ENCODE assay signal across 1 cellular context in genomic region chr2:231780123-231780908, GRCh38.
TF ChIP-seq lines count a peak whose summit lies in the region.

No MANE protein-coding gene starts in this region.

TF ChIP-seq in HepG2, 621 proteins besides CTCF, POLR2A, EP300 and RAD21 (continued from another document and continues in another):
- TF ChIP-seq ZNF230 (CRISPR knock-in tag; IDR thresholded peaks at IDR 0.05) (no peak), SAP130 (CRISPR knock-in tag; IDR thresholded peaks at IDR 0.05; ENCODE audit: low read depth) (peak; percentile 96), TARDBP (CRISPR knock-in tag; IDR thresholded peaks at IDR 0.05) (no peak), POLR2G (IDR thresholded peaks at IDR 0.05; ENCODE audit: low read depth, low read length) (no peak), ZNF775 (CRISPR knock-in tag; IDR thresholded peaks at IDR 0.05; ENCODE audit: borderline replicate concordance) (no peak), ZBTB8A (CRISPR knock-in tag; IDR thresholded peaks at IDR 0.05; ENCODE audit: borderline replicate concordance, low read depth) (no peak), ZBTB38 (CRISPR knock-in tag; IDR thresholded peaks at IDR 0.05) (peak; percentile 67; the same call in 1 of the 2 replicates), MIER2 (CRISPR knock-in tag; IDR thresholded peaks at IDR 0.05) (peak; percentile 98), EHMT2 (IDR thresholded peaks at IDR 0.05; ENCODE audit: borderline replicate concordance, low read depth, low read length) (0 out of 2 replicates have a peak, but pooled peaks have one; percentile 60), ZNF281 (CRISPR knock-in tag; IDR thresholded peaks at IDR 0.05; ENCODE audit: borderline replicate concordance) (peak; percentile 37; the same call in 1 of the 2 replicates), ZNF275 (CRISPR knock-in tag; IDR thresholded peaks at IDR 0.05; ENCODE audit: borderline replicate concordance) (no peak), ZNF577 (CRISPR knock-in tag; IDR thresholded peaks at IDR 0.05; ENCODE audit: borderline replicate concordance, low read depth) (no peak), RFXANK (CRISPR knock-in tag; IDR thresholded peaks at IDR 0.05) (no peak), CBX2 (IDR thresholded peaks at IDR 0.05; ENCODE audit: low read depth, low read length) (no peak), CBX2 (CRISPR knock-in tag; IDR thresholded peaks at IDR 0.05; ENCODE audit: low read depth) (no peak), ZFX (CRISPR knock-in tag; IDR thresholded peaks at IDR 0.05; ENCODE audit: low read depth) (no peak), ZEB1 (IDR thresholded peaks at IDR 0.05; ENCODE audit: insufficient replicate concordance, low read depth) (no peak), NFKB2 (CRISPR knock-in tag; IDR thresholded peaks at IDR 0.05; ENCODE audit: borderline replicate concordance) (peak; percentile 48; the same call in 1 of the 2 replicates), ZNF451 (CRISPR knock-in tag; IDR thresholded peaks at IDR 0.05) (no peak), SNAPC2 (CRISPR knock-in tag; IDR thresholded peaks at IDR 0.05) (no peak), ZUFSP (CRISPR knock-in tag; IDR thresholded peaks at IDR 0.05; ENCODE audit: borderline replicate concordance) (no peak), TFE3 (CRISPR knock-in tag; IDR thresholded peaks at IDR 0.05) (peak; percentile 51; the same call in 1 of the 2 replicates), TSC22D2 (CRISPR knock-in tag; IDR thresholded peaks at IDR 0.05; ENCODE audit: borderline replicate concordance) (peak; percentile 78; the same call in 1 of the 2 replicates), ZNF747 (CRISPR knock-in tag; IDR thresholded peaks at IDR 0.05; ENCODE audit: borderline replicate concordance) (0 out of 2 replicates have a peak, but pooled peaks have one; percentile 37), ZSCAN12 (CRISPR knock-in tag; IDR thresholded peaks at IDR 0.05) (no peak), HDAC6 (IDR thresholded peaks at IDR 0.05; ENCODE audit: low read depth, low read length) (no peak), AGO1 (IDR thresholded peaks at IDR 0.05; ENCODE audit: low read depth, low read length, poor library complexity, severe bottlenecking) (no peak), BHLHE40 (IDR thresholded peaks at IDR 0.05; ENCODE audit: low read length) (no peak), BCL6 (CRISPR knock-in tag; IDR thresholded peaks at IDR 0.05) (no peak; the same call in 1 of the 2 replicates), ZNF749 (CRISPR knock-in tag; IDR thresholded peaks at IDR 0.05; ENCODE audit: borderline replicate concordance) (0 out of 2 replicates have a peak, but pooled peaks have one; percentile 8), SMAD9 (CRISPR knock-in tag; IDR thresholded peaks at IDR 0.05) (0 out of 2 replicates have a peak, but pooled peaks have one; percentile 64), NCOA5 (CRISPR knock-in tag; IDR thresholded peaks at IDR 0.05) (no peak), ZNF446 (CRISPR knock-in tag; IDR thresholded peaks at IDR 0.05) (0 out of 2 replicates have a peak, but pooled peaks have one; percentile 29)
- TF ChIP-seq, protein P1, sequence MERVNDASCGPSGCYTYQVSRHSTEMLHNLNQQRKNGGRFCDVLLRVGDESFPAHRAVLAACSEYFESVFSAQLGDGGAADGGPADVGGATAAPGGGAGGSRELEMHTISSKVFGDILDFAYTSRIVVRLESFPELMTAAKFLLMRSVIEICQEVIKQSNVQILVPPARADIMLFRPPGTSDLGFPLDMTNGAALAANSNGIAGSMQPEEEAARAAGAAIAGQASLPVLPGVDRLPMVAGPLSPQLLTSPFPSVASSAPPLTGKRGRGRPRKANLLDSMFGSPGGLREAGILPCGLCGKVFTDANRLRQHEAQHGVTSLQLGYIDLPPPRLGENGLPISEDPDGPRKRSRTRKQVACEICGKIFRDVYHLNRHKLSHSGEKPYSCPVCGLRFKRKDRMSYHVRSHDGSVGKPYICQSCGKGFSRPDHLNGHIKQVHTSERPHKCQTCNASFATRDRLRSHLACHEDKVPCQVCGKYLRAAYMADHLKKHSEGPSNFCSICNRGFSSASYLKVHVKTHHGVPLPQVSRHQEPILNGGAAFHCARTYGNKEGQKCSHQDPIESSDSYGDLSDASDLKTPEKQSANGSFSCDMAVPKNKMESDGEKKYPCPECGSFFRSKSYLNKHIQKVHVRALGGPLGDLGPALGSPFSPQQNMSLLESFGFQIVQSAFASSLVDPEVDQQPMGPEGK (CRISPR knock-in tag; IDR thresholded peaks at IDR 0.05), result peak; percentile 40; the same call in 1 of the 2 replicates
- TF ChIP-seq, protein P2, sequence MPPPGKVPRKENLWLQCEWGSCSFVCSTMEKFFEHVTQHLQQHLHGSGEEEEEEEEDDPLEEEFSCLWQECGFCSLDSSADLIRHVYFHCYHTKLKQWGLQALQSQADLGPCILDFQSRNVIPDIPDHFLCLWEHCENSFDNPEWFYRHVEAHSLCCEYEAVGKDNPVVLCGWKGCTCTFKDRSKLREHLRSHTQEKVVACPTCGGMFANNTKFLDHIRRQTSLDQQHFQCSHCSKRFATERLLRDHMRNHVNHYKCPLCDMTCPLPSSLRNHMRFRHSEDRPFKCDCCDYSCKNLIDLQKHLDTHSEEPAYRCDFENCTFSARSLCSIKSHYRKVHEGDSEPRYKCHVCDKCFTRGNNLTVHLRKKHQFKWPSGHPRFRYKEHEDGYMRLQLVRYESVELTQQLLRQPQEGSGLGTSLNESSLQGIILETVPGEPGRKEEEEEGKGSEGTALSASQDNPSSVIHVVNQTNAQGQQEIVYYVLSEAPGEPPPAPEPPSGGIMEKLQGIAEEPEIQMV (CRISPR knock-in tag; IDR thresholded peaks at IDR 0.05; ENCODE audit: low read depth), result 0 out of 2 replicates have a peak, but pooled peaks have one; percentile 31
- TF ChIP-seq, protein P3, sequence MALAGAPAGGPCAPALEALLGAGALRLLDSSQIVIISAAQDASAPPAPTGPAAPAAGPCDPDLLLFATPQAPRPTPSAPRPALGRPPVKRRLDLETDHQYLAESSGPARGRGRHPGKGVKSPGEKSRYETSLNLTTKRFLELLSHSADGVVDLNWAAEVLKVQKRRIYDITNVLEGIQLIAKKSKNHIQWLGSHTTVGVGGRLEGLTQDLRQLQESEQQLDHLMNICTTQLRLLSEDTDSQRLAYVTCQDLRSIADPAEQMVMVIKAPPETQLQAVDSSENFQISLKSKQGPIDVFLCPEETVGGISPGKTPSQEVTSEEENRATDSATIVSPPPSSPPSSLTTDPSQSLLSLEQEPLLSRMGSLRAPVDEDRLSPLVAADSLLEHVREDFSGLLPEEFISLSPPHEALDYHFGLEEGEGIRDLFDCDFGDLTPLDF (CRISPR knock-in tag; IDR thresholded peaks at IDR 0.05), result no peak
- TF ChIP-seq, protein P4, sequence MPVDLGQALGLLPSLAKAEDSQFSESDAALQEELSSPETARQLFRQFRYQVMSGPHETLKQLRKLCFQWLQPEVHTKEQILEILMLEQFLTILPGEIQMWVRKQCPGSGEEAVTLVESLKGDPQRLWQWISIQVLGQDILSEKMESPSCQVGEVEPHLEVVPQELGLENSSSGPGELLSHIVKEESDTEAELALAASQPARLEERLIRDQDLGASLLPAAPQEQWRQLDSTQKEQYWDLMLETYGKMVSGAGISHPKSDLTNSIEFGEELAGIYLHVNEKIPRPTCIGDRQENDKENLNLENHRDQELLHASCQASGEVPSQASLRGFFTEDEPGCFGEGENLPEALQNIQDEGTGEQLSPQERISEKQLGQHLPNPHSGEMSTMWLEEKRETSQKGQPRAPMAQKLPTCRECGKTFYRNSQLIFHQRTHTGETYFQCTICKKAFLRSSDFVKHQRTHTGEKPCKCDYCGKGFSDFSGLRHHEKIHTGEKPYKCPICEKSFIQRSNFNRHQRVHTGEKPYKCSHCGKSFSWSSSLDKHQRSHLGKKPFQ (CRISPR knock-in tag; IDR thresholded peaks at IDR 0.05; ENCODE audit: insufficient replicate concordance), result no peak
- TF ChIP-seq, protein P5, sequence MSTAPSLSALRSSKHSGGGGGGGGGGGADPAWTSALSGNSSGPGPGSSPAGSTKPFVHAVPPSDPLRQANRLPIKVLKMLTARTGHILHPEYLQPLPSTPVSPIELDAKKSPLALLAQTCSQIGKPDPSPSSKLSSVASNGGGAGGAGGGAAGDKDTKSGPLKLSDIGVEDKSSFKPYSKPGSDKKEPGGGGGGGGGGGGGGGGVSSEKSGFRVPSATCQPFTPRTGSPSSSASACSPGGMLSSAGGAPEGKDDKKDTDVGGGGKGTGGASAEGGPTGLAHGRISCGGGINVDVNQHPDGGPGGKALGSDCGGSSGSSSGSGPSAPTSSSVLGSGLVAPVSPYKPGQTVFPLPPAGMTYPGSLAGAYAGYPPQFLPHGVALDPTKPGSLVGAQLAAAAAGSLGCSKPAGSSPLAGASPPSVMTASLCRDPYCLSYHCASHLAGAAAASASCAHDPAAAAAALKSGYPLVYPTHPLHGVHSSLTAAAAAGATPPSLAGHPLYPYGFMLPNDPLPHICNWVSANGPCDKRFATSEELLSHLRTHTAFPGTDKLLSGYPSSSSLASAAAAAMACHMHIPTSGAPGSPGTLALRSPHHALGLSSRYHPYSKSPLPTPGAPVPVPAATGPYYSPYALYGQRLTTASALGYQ (CRISPR knock-in tag; IDR thresholded peaks at IDR 0.05), result no peak
- TF ChIP-seq, protein P6, sequence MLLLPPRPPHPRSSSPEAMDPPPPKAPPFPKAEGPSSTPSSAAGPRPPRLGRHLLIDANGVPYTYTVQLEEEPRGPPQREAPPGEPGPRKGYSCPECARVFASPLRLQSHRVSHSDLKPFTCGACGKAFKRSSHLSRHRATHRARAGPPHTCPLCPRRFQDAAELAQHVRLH (CRISPR knock-in tag; IDR thresholded peaks at IDR 0.05; ENCODE audit: borderline replicate concordance, low read depth), result 0 out of 2 replicates have a peak, but pooled peaks have one; percentile 47
